ENCODE assay signal across 8 cellular contexts in the genomic region with DNA sequence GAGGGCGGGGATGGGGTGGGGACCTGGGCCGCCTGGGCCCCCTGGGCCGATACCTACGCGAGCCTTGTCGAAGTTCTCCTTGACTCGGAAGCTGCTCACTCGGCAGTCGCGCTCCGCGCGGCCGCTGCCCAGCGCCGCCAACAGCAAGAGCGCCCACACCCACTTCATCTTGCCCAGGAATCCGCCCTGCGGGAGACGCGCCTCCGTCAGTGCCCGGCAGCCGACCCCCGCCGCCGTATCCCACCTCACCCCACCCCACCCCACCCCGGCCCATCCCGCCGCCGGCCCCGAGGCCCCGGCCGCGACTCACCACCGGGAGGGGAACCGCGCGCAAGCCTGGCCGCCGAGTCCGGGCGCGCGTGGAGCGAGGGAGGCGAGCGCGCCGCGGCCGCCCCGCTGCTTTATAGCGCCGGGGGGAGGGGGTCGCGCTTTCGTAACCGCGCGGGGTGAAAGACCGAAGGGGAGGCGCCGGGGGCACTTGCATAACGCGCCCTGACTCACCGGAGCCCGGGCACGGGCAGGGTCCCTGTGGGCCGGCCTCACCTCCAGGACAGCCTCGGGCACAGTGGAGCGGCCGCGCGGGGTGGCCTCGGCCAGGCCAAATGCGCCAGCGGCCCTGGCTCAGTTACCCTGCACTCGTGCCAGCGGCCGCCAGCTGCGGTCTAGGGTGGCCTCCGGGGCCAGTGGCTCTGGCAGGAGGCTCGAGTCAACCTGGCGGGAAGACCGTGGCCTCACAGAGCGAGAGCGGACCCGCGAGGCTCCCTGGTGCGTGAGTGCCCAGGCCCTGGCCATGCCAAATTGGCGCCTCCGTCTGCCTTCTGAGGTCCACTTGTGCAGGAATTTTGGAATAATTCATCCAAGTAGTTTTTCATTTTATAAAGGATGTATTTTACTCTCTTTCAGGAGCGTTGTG. TPM values are rescaled to one million over a fixed set of nuclear protein-coding genes. Genes with fewer than 3 reads are reported as not detected.
A peak's percentile ranks its signal among the peaks of the same experiment; 100 is the strongest.
DNase-seq lines count a peak whose midpoint lies in the region; ATAC-seq and TF ChIP-seq lines count a peak whose summit lies in the region.

RBP4 (minus strand) TSS at position 375 of the 913 bp plus-strand sequence; CDS start at position 168, 207 bp downstream.

- no peaks in the 10 kb centered on the region for H3K36me3 ChIP-seq in cardiac muscle cell
- H3K36me3 ChIP-seq in parathyroid adenoma (ENCODE audit: control insufficient read depth, insufficient read depth, low read length) = no peaks in the 10 kb centered on the region

- no peak within 1 kb of the TSS for H3K9ac ChIP-seq in parathyroid adenoma

- no peaks in the 10 kb centered on the region for H3K79me2 ChIP-seq in parathyroid adenoma

- H3K4me1 ChIP-seq in cardiac muscle cell (ENCODE audit: low read depth) = no peaks in the 10 kb centered on the region
- H3K4me1 ChIP-seq in parathyroid adenoma = no peaks in the 10 kb centered on the region

- DNase-seq in DMS153 (lab: John Stamatoyannopoulos, UW) (peak; percentile 41), T1000 (lab: John Stamatoyannopoulos, UW) (peak; percentile 71), cardiac muscle cell (ENCODE audit: low read depth in 1 of 2, low spot score in 1 of 2) (peak; percentile 44 to 62), NCI-H128 (lab: John Stamatoyannopoulos, UW; ENCODE audit: unreplicated experiment) (no peak)
- DNase-seq in NK-92 treated with Interleukin-12 subunit alpha and Interleukin-12 subunit beta, amount 100 ng/mL, for 24 hours (lab: John Stamatoyannopoulos, UW) = no peak

- H3K27me3 ChIP-seq in cardiac muscle cell (peaks cover 76% of the 10 kb centered on the region), parathyroid adenoma (ENCODE audit: control insufficient read depth, insufficient read depth, low read length) (no peaks in the 10 kb centered on the region)

- peak within 1 kb of the TSS; percentile 38 for H3K4me2 ChIP-seq in parathyroid adenoma (ENCODE audit: low read length)

- H2AFZ ChIP-seq in parathyroid adenoma = no peak within 1 kb of the TSS

- H3K9me3 ChIP-seq in cardiac muscle cell (ENCODE audit: low read depth) = no peaks in the 10 kb centered on the region
- H3K9me3 ChIP-seq in parathyroid adenoma (ENCODE audit: control insufficient read depth, low read length) = no peaks in the 10 kb centered on the region

- no peak within 1 kb of the TSS for H3K27ac ChIP-seq in cardiac muscle cell
- no peak within 1 kb of the TSS for H3K27ac ChIP-seq in parathyroid adenoma

- no peak for TF ChIP-seq CTCF in cardiac muscle cell (IDR thresholded peaks at IDR 0.05; ENCODE audit: low read depth, low read length)
- TF ChIP-seq CTCF in parathyroid adenoma (IDR thresholded peaks at IDR 0.05) = no peak

- no peak for ATAC-seq in GM21390 (IDR thresholded peaks at IDR 0.05; ENCODE audit: unreplicated experiment)
- no peak for ATAC-seq in GM18858 (IDR thresholded peaks at IDR 0.05; ENCODE audit: unreplicated experiment)

- H3K4me3 ChIP-seq in cardiac muscle cell = peak within 1 kb of the TSS; percentile 27
- no peak within 1 kb of the TSS for H3K4me3 ChIP-seq in parathyroid adenoma (ENCODE audit: low read depth, low read length)

RNA-seq across cellular contexts. Expression of gene RBP4, which starts in this region (rescaled TPM):
- total RNA-seq in cardiac muscle cell = not detected in 2 replicates
- 0.86 TPM in 1 of 2 replicates, not detected in the other for polyA plus RNA-seq in cardiac muscle cell

Comparison
In these comparisons a context has a peak if more than half of its experiments do, and no peak if none do; other contexts are left out.
1. Peak in DNase-seq and H3K4me3 ChIP-seq in cardiac muscle cell; RNA of the gene not detected or under 1 TPM.
2. DNase-seq: peak in DMS153 (single experiment) and T1000 (single experiment); none in NK-92 treated with Interleukin-12 subunit alpha and Interleukin-12 subunit beta, amount 100 ng/mL, for 24 hours (single experiment) and NCI-H128 (single experiment).